Comparison of ENCODE assay signal across 8 cellular contexts in genomic region chr4:90419124-90419711, GRCh38.
A peak's percentile ranks its signal among the peaks of the same experiment; 100 is the strongest.
DNase-seq lines count a peak whose midpoint lies in the region; ATAC-seq and TF ChIP-seq lines count a peak whose summit lies in the region.

No MANE protein-coding gene starts in this region.

- H3K9me3 ChIP-seq in tibial artery, result no peaks in the 10 kb centered on the region

- no peaks in the 10 kb centered on the region for H3K27me3 ChIP-seq in tibial artery

- H3K36me3 Mint-ChIP-seq in effector memory CD8-positive, alpha-beta T cell (ENCODE audit: insufficient read depth), result no peaks in the 10 kb centered on the region

- DNase-seq in AG09319 (ENCODE audit: extremely low read depth, low read depth), result no peak
- DNase-seq in GM13977 (ENCODE audit: low spot score), result peak; percentile 40
- DNase-seq in NCI-H128 (lab: John Stamatoyannopoulos, UW; ENCODE audit: unreplicated experiment), result peak; percentile 36
- DNase-seq in amniotic epithelial cell (ENCODE audit: low read depth), result peak; percentile 62
- DNase-seq in kidney tubule cell (ENCODE audit: low spot score), result peak; percentile 62
- DNase-seq in tibial artery, result no peak
- DNase-seq in effector memory CD8-positive, alpha-beta T cell, result no peak

- no peaks in the 10 kb centered on the region for H3K4me1 ChIP-seq in tibial artery

- intact Hi-C loops in tibial artery (cut with DNase I; ENCODE audit: low total_unique reads), result no loop called here

- H3K4me1 Mint-ChIP-seq in effector memory CD8-positive, alpha-beta T cell (ENCODE audit: low read depth in 2 of 2), result no peaks in the 10 kb centered on the region

- no peak overlapping the region for H3K4me3 Mint-ChIP-seq in effector memory CD8-positive, alpha-beta T cell

- ATAC-seq in HG02678 (IDR thresholded peaks at IDR 0.05; ENCODE audit: unreplicated experiment), result peak; percentile 85
- ATAC-seq in effector memory CD8-positive, alpha-beta T cell (replicated peaks), result no peak

- in situ Hi-C loops in GM13977 (cut with MboI; ENCODE audit: low pct_unique_long_range_greater_than_20kb, low sequenced_read_pairs, unreplicated experiment), result no loop called here

- H3K9me3 Mint-ChIP-seq in effector memory CD8-positive, alpha-beta T cell, result peaks cover 0 to 2% of the 10 kb centered on the region in 2 donors

- H3K27me3 Mint-ChIP-seq in effector memory CD8-positive, alpha-beta T cell, result no peaks in the 10 kb centered on the region

- H3K27ac Mint-ChIP-seq in effector memory CD8-positive, alpha-beta T cell, result no peak overlapping the region

- TF ChIP-seq CTCF in AG09319 (IDR thresholded peaks at IDR 0.05; ENCODE audit: low read depth, low read length), result peak; percentile 39
- TF ChIP-seq CTCF in GM13977 (IDR thresholded peaks at IDR 0.05; ENCODE audit: extremely low read depth, insufficient read depth, missing control alignments), result peak; percentile 60
- peak in 1 of 2 experiments; percentile 43 for TF ChIP-seq CTCF in tibial artery (IDR thresholded peaks at IDR 0.05)

- no peak overlapping the region for H3K27ac ChIP-seq in tibial artery

- H3K36me3 ChIP-seq in tibial artery, result no peaks in the 10 kb centered on the region

- no peak overlapping the region for H3K4me3 ChIP-seq in tibial artery

Comparison
In these comparisons a context has a peak if more than half of its experiments do, and no peak if none do; other contexts are left out.
1. DNase-seq: peak in GM13977 (single experiment), NCI-H128 (single experiment), amniotic epithelial cell (single experiment) and kidney tubule cell (single experiment); none in AG09319 (single experiment), tibial artery (0 of 2) and effector memory CD8-positive, alpha-beta T cell (0 of 3).